3 cellular contexts compared by ENCODE assay signal in the genomic region with DNA sequence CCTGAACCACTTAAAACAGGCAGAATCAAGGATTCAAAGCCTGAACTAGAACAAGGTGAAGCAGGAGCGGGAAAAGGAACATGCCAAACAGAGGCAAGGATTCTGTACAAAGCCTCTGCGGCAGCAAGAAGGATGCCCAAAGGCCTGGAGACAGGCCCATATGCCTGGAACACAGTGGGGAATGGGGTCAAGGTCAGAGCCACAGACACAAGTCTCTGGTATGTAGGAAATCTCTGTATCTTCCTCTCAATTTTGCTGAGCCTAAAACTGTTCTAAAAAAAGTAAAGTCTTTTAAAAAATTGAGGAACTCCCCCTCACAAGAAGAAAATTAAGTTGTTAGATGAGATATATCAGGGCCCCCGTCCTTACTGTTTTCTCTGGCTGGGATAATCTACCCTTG.
"Had no signal": no experiment of that assay in that cellular context is flagged by ENCODE, and none has a peak within 500 bp of the region (broad histone marks: within the 10 kb centered on the region; RNA-seq: fewer than 3 reads in every experiment).

No MANE protein-coding gene starts in this region.

- H3K4me3 ChIP-seq: GM12878 had no signal

- ATAC-seq: GM12878 had no signal

- DNase-seq: GDM1, GF-D8 had no signal
